In the genomic region with DNA sequence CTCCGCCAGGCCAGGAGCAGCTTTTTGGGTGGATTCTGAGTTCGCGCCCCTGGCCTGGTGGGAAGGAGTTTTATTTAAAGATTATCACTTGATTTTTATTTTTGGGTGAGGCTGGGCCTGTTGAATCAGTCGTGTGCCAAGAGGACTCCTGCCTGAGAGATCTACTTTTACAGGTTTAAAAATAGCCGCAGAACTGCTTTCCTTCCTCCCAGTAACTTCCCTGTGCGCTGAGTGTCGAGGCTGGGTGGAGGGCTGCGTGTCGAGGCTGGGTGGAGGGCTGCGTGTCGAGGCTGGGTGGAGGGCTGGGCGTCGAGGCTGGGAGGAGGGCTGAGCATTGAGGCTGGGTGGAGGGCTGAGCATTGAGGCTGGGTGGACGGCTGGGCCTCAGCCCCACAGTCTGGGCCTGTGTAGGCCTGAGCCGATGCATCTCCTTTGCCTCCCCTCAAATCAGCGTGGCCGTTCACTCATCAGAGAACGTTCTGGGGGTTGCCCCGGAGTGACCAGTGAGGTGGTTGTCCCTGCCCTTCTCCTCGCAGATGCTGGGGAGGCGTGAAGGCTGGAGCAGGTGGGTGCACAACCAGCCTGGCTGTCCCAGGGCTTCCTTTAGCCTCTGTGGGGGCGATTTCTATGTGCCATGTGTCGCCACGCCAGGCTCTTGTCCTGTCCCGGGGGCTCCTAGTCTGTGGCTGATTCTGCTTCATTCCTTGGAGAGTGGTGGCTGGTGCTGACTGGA, we compare ENCODE assay signal across 13 cellular contexts. TPM values are rescaled to one million over a fixed set of nuclear protein-coding genes. Genes with fewer than 3 reads are reported as not detected.
DNase-seq lines count a peak whose midpoint lies in the region; ATAC-seq and TF ChIP-seq lines count a peak whose summit lies in the region.
"Had no signal": no experiment of that assay in that cellular context is flagged by ENCODE, and none has a peak within 500 bp of the region (broad histone marks: within the 10 kb centered on the region; RNA-seq: fewer than 3 reads in every experiment).

No MANE protein-coding gene starts in this region.

- H3K27me3 Mint-ChIP-seq in activated T-helper 1 cell treated with anti-CD3 and anti-CD28 coated beads, Interleukin-12 subunit alpha, Interleukin-12 subunit beta, Interleukin-2, Interleukin-4 antibody, amounts not matched to agents 30 ng/mL and 10 ng/mL and 1 ng/mL, durations not matched to agents 14 hours and 24 hours and 36 hours (ENCODE audit: insufficient read depth), result no peaks in the 10 kb centered on the region
- H3K27me3 Mint-ChIP-seq: T-cell had no signal

- peaks cover 8% of the 10 kb centered on the region for H3K36me3 Mint-ChIP-seq in activated T-helper 1 cell treated with anti-CD3 and anti-CD28 coated beads, Interleukin-12 subunit alpha, Interleukin-12 subunit beta, Interleukin-2, Interleukin-4 antibody, amounts not matched to agents 30 ng/mL and 10 ng/mL and 1 ng/mL, durations not matched to agents 14 hours and 24 hours and 36 hours (ENCODE audit: low read depth)
- H3K36me3 Mint-ChIP-seq: T-cell had no signal

- H3K4me3 ChIP-seq in DND-41 (ENCODE audit: low read depth in 1 of 2, low read length in 2 of 2) (no peak overlapping the region), skeletal muscle tissue (ENCODE audit: low read length in 3 of 3) (peak overlapping the region in 2 of 3 donors; percentile 34 to 61), mucosa of descending colon (no peak overlapping the region)

- H3K4me1 Mint-ChIP-seq in activated T-helper 1 cell treated with anti-CD3 and anti-CD28 coated beads, Interleukin-12 subunit alpha, Interleukin-12 subunit beta, Interleukin-2, Interleukin-4 antibody, amounts not matched to agents 30 ng/mL and 10 ng/mL and 1 ng/mL, durations not matched to agents 14 hours and 24 hours and 36 hours (ENCODE audit: low read depth), result peaks cover 43% of the 10 kb centered on the region

- H3K36me3 ChIP-seq in DND-41 (ENCODE audit: insufficient read depth, low read length) (peaks cover 92% of the 10 kb centered on the region), skeletal muscle tissue (ENCODE audit: control insufficient read depth in 3 of 3, insufficient read depth in 3 of 3, low read length in 3 of 3) (no peaks in the 10 kb centered on the region), mucosa of descending colon (ENCODE audit: low read depth) (no peaks in the 10 kb centered on the region)

- DNase-seq in DND-41 (no peak), left ventricle myocardium superior (no peak), mucosa of descending colon (no peak)
- no peak for DNase-seq in activated T-helper 1 cell treated with anti-CD3 and anti-CD28 coated beads, Interleukin-12 subunit alpha, Interleukin-12 subunit beta, Interleukin-2, Interleukin-4 antibody, amounts not matched to agents 30 ng/mL and 10 ng/mL and 1 ng/mL, durations not matched to agents 14 hours and 24 hours and 36 hours (ENCODE audit: low spot score)
- DNase-seq: activated CD4-positive, alpha-beta T cell treated with anti-CD3 and anti-CD28 coated beads for 4 hours; C1 segment of cervical spinal cord; MM.1S; stimulated activated CD8-positive, alpha-beta memory T cell treated with anti-CD3 and anti-CD28 coated beads, Interleukin-4, amount 100 ng/mL, for 48 hours; T-cell had no signal

- H4K20me1 ChIP-seq in DND-41 (ENCODE audit: insufficient read depth, low read length), result peaks cover 97% of the 10 kb centered on the region

- no peak overlapping the region for H2AFZ ChIP-seq in DND-41 (ENCODE audit: low read depth, low read length)

- H3K4me2 ChIP-seq in DND-41 (ENCODE audit: insufficient read depth, low read length), result no peak overlapping the region

- H3K9me3 ChIP-seq in DND-41 (ENCODE audit: insufficient read depth, low read length, severe bottlenecking), result no peaks in the 10 kb centered on the region
- H3K9me3 ChIP-seq in skeletal muscle tissue (ENCODE audit: control insufficient read depth in 3 of 3, low read length in 3 of 3), result no peaks in the 10 kb centered on the region
- H3K9me3 ChIP-seq in mucosa of descending colon, result no peaks in the 10 kb centered on the region

- H3K27ac ChIP-seq in DND-41 (ENCODE audit: low read length) (peak overlapping the region; percentile 35; the same call in 1 of the 2 replicates), skeletal muscle tissue (ENCODE audit: low read depth, low read length) (peak overlapping the region; percentile 89)

- H3K9me3 Mint-ChIP-seq in activated T-helper 1 cell treated with anti-CD3 and anti-CD28 coated beads, Interleukin-12 subunit alpha, Interleukin-12 subunit beta, Interleukin-2, Interleukin-4 antibody, amounts not matched to agents 30 ng/mL and 10 ng/mL and 1 ng/mL, durations not matched to agents 14 hours and 24 hours and 36 hours, result no peaks in the 10 kb centered on the region

- ATAC-seq in DND-41 (ENCODE audit: insufficient read depth, low read depth) (no peak), left ventricle myocardium superior (peak; percentile 62), HG03025 (IDR thresholded peaks at IDR 0.05; ENCODE audit: low FRiP score, unreplicated experiment) (no peak), GM19324 (IDR thresholded peaks at IDR 0.05; ENCODE audit: low FRiP score, unreplicated experiment) (no peak), HG02678 (IDR thresholded peaks at IDR 0.05; ENCODE audit: unreplicated experiment) (no peak), mucosa of descending colon (no peak)
- ATAC-seq: T-cell had no signal

- TF ChIP-seq CTCF in DND-41 (IDR thresholded peaks at IDR 0.05; ENCODE audit: borderline replicate concordance, extremely low read depth, low read length, poor library complexity, severe bottlenecking) (no peak), mucosa of descending colon (IDR thresholded peaks at IDR 0.05) (no peak)

- H3K79me2 ChIP-seq in DND-41 (ENCODE audit: insufficient read depth, low read length), result peaks cover 98% of the 10 kb centered on the region

- H3K4me3 Mint-ChIP-seq in activated T-helper 1 cell treated with anti-CD3 and anti-CD28 coated beads, Interleukin-12 subunit alpha, Interleukin-12 subunit beta, Interleukin-2, Interleukin-4 antibody, amounts not matched to agents 30 ng/mL and 10 ng/mL and 1 ng/mL, durations not matched to agents 14 hours and 24 hours and 36 hours, result no peak overlapping the region
- H3K4me3 Mint-ChIP-seq: T-cell had no signal

- H3K27ac Mint-ChIP-seq in activated T-helper 1 cell treated with anti-CD3 and anti-CD28 coated beads, Interleukin-12 subunit alpha, Interleukin-12 subunit beta, Interleukin-2, Interleukin-4 antibody, amounts not matched to agents 30 ng/mL and 10 ng/mL and 1 ng/mL, durations not matched to agents 14 hours and 24 hours and 36 hours, result peak overlapping the region; percentile 23
- H3K27ac Mint-ChIP-seq: T-cell had no signal

- no peak overlapping the region for H3K9ac ChIP-seq in DND-41 (ENCODE audit: low read depth, low read length)
- H3K9ac ChIP-seq in skeletal muscle tissue (ENCODE audit: low read depth in 1 of 3, low read length in 3 of 3), result peak overlapping the region; percentile 58 to 79 (median 65)

- H3K27me3 ChIP-seq in DND-41 (ENCODE audit: insufficient read depth, low read length, poor library complexity), result no peaks in the 10 kb centered on the region
- H3K27me3 ChIP-seq in skeletal muscle tissue (ENCODE audit: control insufficient read depth in 3 of 3, insufficient read depth in 3 of 3, low read length in 3 of 3), result no peaks in the 10 kb centered on the region

- H3K4me1 ChIP-seq in DND-41 (ENCODE audit: insufficient read depth, low read length) (no peaks in the 10 kb centered on the region), skeletal muscle tissue (ENCODE audit: control insufficient read depth in 3 of 3, insufficient read depth in 3 of 3, low read length in 3 of 3) (peaks cover 46 to 78% (median 59%) of the 10 kb centered on the region in 3 donors), mucosa of descending colon (ENCODE audit: low read depth) (peaks cover 44% of the 10 kb centered on the region)

- intact Hi-C loops in activated T-helper 1 cell treated with anti-CD3 and anti-CD28 coated beads, Interleukin-12 subunit alpha, Interleukin-12 subunit beta, Interleukin-2, Interleukin-4 antibody, amounts not matched to agents 30 ng/mL and 10 ng/mL and 1 ng/mL, durations not matched to agents 14 hours and 24 hours and 36 hours (cut with micrococcal nuclease), result no loop called here
- intact Hi-C loops in left ventricle myocardium superior (cut with micrococcal nuclease) (no loop called here), mucosa of descending colon (cut with DNase I, micrococcal nuclease) (no loop called here)

RNA-seq across cellular contexts. Expression of gene GRAMD4, which starts 30.1 kb away (rescaled TPM):
- total RNA-seq in activated T-helper 1 cell treated with anti-CD3 and anti-CD28 coated beads, Interleukin-12 subunit alpha, Interleukin-12 subunit beta, Interleukin-2, Interleukin-4 antibody, amounts not matched to agents 30 ng/mL and 10 ng/mL and 1 ng/mL, durations not matched to agents 14 hours and 24 hours and 36 hours, result 87.1 and 90.6 TPM in 2 replicates
- total RNA-seq in left ventricle myocardium superior, result 94.0 TPM
- total RNA-seq in skeletal muscle tissue, result 26.1 TPM
- total RNA-seq in mucosa of descending colon, result 100 to 1,000 TPM; 114 to 203 (median 197) TPM

Comparison
In these comparisons a context has a peak if more than half of its experiments do, and no peak if none do; other contexts are left out.
1. H3K4me3 ChIP-seq: peak in skeletal muscle tissue (2 of 3); none in DND-41 (0 of 2) and mucosa of descending colon (single experiment).